In the genomic region with DNA sequence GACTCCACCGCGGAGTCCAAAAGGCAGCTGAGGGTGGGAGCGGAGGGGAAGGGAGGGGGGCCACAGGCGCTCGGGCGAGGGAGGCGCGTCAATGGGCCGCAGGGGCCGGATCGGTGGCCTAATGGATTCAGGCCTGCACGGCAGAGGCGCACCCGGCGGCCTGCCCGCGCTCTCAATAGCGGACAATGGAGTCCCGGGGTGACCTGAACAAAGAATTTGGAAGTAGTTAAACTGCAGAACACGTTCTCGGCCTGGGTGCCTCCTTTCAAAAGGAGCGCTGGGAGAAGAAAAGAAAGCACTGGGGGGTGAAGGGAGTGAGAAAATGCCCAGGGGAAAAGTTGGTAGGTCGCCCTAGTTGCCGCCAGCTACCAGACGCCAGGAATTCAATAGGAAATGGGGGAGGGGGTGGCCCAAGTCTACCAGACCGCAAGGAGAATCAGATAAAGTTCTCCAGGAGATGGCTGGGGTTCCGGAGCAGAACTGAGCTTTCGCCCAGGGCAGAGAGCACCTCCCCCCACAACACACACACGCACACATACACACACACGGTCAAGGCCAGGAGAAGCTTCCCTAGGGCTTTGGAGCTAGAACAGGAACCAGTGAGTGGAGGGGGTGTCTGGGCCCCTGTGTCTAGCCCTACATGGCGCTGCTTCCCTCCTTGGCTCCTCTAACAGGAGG, we compare ENCODE assay signal across 26 cellular contexts. TPM values are rescaled to one million over a fixed set of nuclear protein-coding genes. Genes with fewer than 3 reads are reported as not detected.
DNase-seq lines count a peak whose midpoint lies in the region; ATAC-seq and TF ChIP-seq lines count a peak whose summit lies in the region.
"Had no signal": no experiment of that assay in that cellular context is flagged by ENCODE, and none has a peak within 500 bp of the region (broad histone marks: within the 10 kb centered on the region; RNA-seq: fewer than 3 reads in every experiment).

No MANE protein-coding gene starts in this region.

- ATAC-seq in CD4-positive, CD25-positive, alpha-beta regulatory T cell (ENCODE audit: low read depth in 2 of 2): no peak
- no peak for ATAC-seq in GM21737 (IDR thresholded peaks at IDR 0.05; ENCODE audit: unreplicated experiment)
- ATAC-seq: activated CD8-positive, alpha-beta memory T cell treated with anti-CD3 and anti-CD28 coated beads, Interleukin-2, amount 10 ng/mL, durations not matched to agents 7 days and 5 days; activated T-helper 17 cell treated with anti-CD3 and anti-CD28 coated beads, Interleukin-2, amount 50 U/mL, for 72 hours; esophagus mucosa; gastrocnemius medialis; right cardiac atrium had no signal

- H3K4me3 Mint-ChIP-seq in CD4-positive, CD25-positive, alpha-beta regulatory T cell: peak overlapping the region in 3 of 4 donors; percentile 49 to 78 (median 68)
- H3K4me3 Mint-ChIP-seq in IgD-negative memory B cell: peak overlapping the region in 2 of 4 donors; percentile 60 to 85
- peak overlapping the region; percentile 57 to 91 (median 84) for H3K4me3 Mint-ChIP-seq in brain
- H3K4me3 Mint-ChIP-seq: activated CD8-positive, alpha-beta memory T cell treated with anti-CD3 and anti-CD28 coated beads, Interleukin-2, amount 10 ng/mL, durations not matched to agents 7 days and 5 days; activated naive CD8-positive, alpha-beta T cell treated with anti-CD3 and anti-CD28 coated beads, Interleukin-2, amount 10 ng/mL, durations not matched to agents 7 days and 5 days had no signal

- DNase-seq in CD4-positive, CD25-positive, alpha-beta regulatory T cell: no peak
- peak; percentile 48 for DNase-seq in midbrain (lab: John Stamatoyannopoulos, UW)
- no peak for DNase-seq in DMS53 treated with DMSO at 0.1 percent for 48 hours (lab: John Stamatoyannopoulos, UW; ENCODE audit: unreplicated experiment)
- no peak for DNase-seq in COLO668 (lab: John Stamatoyannopoulos, UW; ENCODE audit: unreplicated experiment)
- DNase-seq in stomach: no peak
- DNase-seq: ACHN; activated CD4-positive, alpha-beta T cell treated with anti-CD3 and anti-CD28 coated beads for 4 hours; activated CD8-positive, alpha-beta memory T cell treated with anti-CD3 and anti-CD28 coated beads, Interleukin-2, amount 10 ng/mL, durations not matched to agents 7 days and 5 days; activated naive CD8-positive, alpha-beta T cell treated with anti-CD3 and anti-CD28 coated beads, Interleukin-2, amount 10 ng/mL, durations not matched to agents 7 days and 5 days; effector CD8-positive, alpha-beta T cell; EL; gastrocnemius medialis; HCEC 1CT; kidney glomerular epithelial cell; NCI-H187 treated with DMSO at 0.1 percent for 48 hours; ovary; right cardiac atrium; stimulated activated CD4-positive, alpha-beta T cell treated with anti-CD3 and anti-CD28 coated beads, Interleukin-12 subunit alpha, Interleukin-12 subunit beta, amount 100 ng/mL, for 4 hours; SW 1271 had no signal

- H3K27me3 Mint-ChIP-seq in CD4-positive, CD25-positive, alpha-beta regulatory T cell: peaks cover 85% of the 10 kb centered on the region
- peaks cover 65% of the 10 kb centered on the region for H3K27me3 Mint-ChIP-seq in IgD-negative memory B cell
- peaks cover 42% of the 10 kb centered on the region for H3K27me3 Mint-ChIP-seq in brain

- H3K4me3 ChIP-seq in CD4-positive, CD25-positive, alpha-beta regulatory T cell (ENCODE audit: low read depth, low read length): no peak overlapping the region
- H3K4me3 ChIP-seq in stomach: no peak overlapping the region
- H3K4me3 ChIP-seq: gastrocnemius medialis, ovary had no signal

- H3K36me3 ChIP-seq in CD4-positive, CD25-positive, alpha-beta regulatory T cell (ENCODE audit: control insufficient read depth, insufficient read depth, low read length): no peaks in the 10 kb centered on the region
- no peaks in the 10 kb centered on the region for H3K36me3 ChIP-seq in stomach
- H3K36me3 ChIP-seq: gastrocnemius medialis, ovary had no signal

- peaks cover 0 to 32% (median 17%) of the 10 kb centered on the region in 4 donors for H3K4me1 Mint-ChIP-seq in CD4-positive, CD25-positive, alpha-beta regulatory T cell
- H3K4me1 Mint-ChIP-seq in IgD-negative memory B cell (peaks cover 0 to 17% (median 8%) of the 10 kb centered on the region in 3 donors), brain (peaks cover 83% of the 10 kb centered on the region)
- H3K4me1 Mint-ChIP-seq: activated T-helper 17 cell treated with anti-CD3 and anti-CD28 coated beads, Interleukin-2, amount 50 U/mL, for 72 hours had no signal

- no peak overlapping the region for H3K27ac ChIP-seq in CD4-positive, CD25-positive, alpha-beta regulatory T cell (ENCODE audit: insufficient read depth, low read length, poor library complexity, severe bottlenecking)
- H3K27ac ChIP-seq in stomach: no peak overlapping the region
- H3K27ac ChIP-seq: gastrocnemius medialis, KMS-11, ovary had no signal

- peaks cover 30% of the 10 kb centered on the region for H3K4me1 ChIP-seq in CD4-positive, CD25-positive, alpha-beta regulatory T cell (ENCODE audit: control insufficient read depth, insufficient read depth, low read length, poor library complexity, severe bottlenecking)
- H3K4me1 ChIP-seq in stomach: peaks cover 16 to 35% (median 29%) of the 10 kb centered on the region in 4 donors

- 4 to 12% (median 7%) methylated on average over 31 of the region's 31 CpGs for WGBS in stomach, 5 donors

- H3K9me3 ChIP-seq in CD4-positive, CD25-positive, alpha-beta regulatory T cell (ENCODE audit: control insufficient read depth in 2 of 2, low read length in 2 of 2): no peaks in the 10 kb centered on the region
- H3K9me3 ChIP-seq in stomach: no peaks in the 10 kb centered on the region
- H3K9me3 ChIP-seq: gastrocnemius medialis, ovary had no signal

- intact Hi-C loops in stomach (cut with DNase I; ENCODE audit: low total_unique reads): loop anchor here (5.0 kb wide), 1 partner anchor 72 kb away; no protein-coding TSS in a partner anchor

- H3K27ac Mint-ChIP-seq in CD4-positive, CD25-positive, alpha-beta regulatory T cell: no peak overlapping the region
- H3K27ac Mint-ChIP-seq in IgD-negative memory B cell (peak overlapping the region in 2 of 3 donors; percentile 82), brain (peak overlapping the region; percentile 93 to 98 (median 96))
- H3K27ac Mint-ChIP-seq: activated CD8-positive, alpha-beta memory T cell treated with anti-CD3 and anti-CD28 coated beads, Interleukin-2, amount 10 ng/mL, durations not matched to agents 7 days and 5 days; activated naive CD8-positive, alpha-beta T cell treated with anti-CD3 and anti-CD28 coated beads, Interleukin-2, amount 10 ng/mL, durations not matched to agents 7 days and 5 days; activated T-helper 17 cell treated with anti-CD3 and anti-CD28 coated beads, Interleukin-2, amount 50 U/mL, for 72 hours; memory B cell had no signal

- TF ChIP-seq CTCF in brain (conservative IDR thresholded peaks at IDR 0.05) (no peak), stomach (IDR thresholded peaks at IDR 0.05) (no peak)

- no peak for TF ChIP-seq EP300 in stomach (IDR thresholded peaks at IDR 0.05)

- no peaks in the 10 kb centered on the region for H3K36me3 Mint-ChIP-seq in CD4-positive, CD25-positive, alpha-beta regulatory T cell
- no peaks in the 10 kb centered on the region for H3K36me3 Mint-ChIP-seq in IgD-negative memory B cell
- no peaks in the 10 kb centered on the region for H3K36me3 Mint-ChIP-seq in brain
- H3K36me3 Mint-ChIP-seq: activated CD8-positive, alpha-beta memory T cell treated with anti-CD3 and anti-CD28 coated beads, Interleukin-2, amount 10 ng/mL, durations not matched to agents 7 days and 5 days; activated naive CD8-positive, alpha-beta T cell treated with anti-CD3 and anti-CD28 coated beads, Interleukin-2, amount 10 ng/mL, durations not matched to agents 7 days and 5 days; memory B cell had no signal

- no peak for TF ChIP-seq POLR2A in stomach (IDR thresholded peaks at IDR 0.05)

- peaks cover 44% of the 10 kb centered on the region for H3K27me3 ChIP-seq in CD4-positive, CD25-positive, alpha-beta regulatory T cell (ENCODE audit: control insufficient read depth, insufficient read depth, low read length)
- peaks cover 44 to 100% (median 94%) of the 10 kb centered on the region in 3 donors for H3K27me3 ChIP-seq in stomach
- H3K27me3 ChIP-seq: ovary had no signal

- H3K9me3 Mint-ChIP-seq in CD4-positive, CD25-positive, alpha-beta regulatory T cell: peaks cover 0 to 10% (median 0%) of the 10 kb centered on the region in 7 donors
- H3K9me3 Mint-ChIP-seq in IgD-negative memory B cell (peaks cover 0 to 2% (median 0%) of the 10 kb centered on the region in 3 donors), brain (peaks cover 0 to 5% (median 0%) of the 10 kb centered on the region in 5 experiments)
- H3K9me3 Mint-ChIP-seq: activated naive CD8-positive, alpha-beta T cell treated with anti-CD3 and anti-CD28 coated beads, Interleukin-2, amount 10 ng/mL, durations not matched to agents 7 days and 5 days; activated T-helper 17 cell treated with anti-CD3 and anti-CD28 coated beads, Interleukin-2, amount 50 U/mL, for 72 hours; memory B cell had no signal

RNA-seq across cellular contexts. Expression of a gene that starts 25.8 kb away (rescaled TPM):
- total RNA-seq in CD4-positive, CD25-positive, alpha-beta regulatory T cell: 157 TPM
- 10 to 100 TPM; 31.2 to 38.3 (median 33.7) TPM for polyA plus RNA-seq in CD4-positive, CD25-positive, alpha-beta regulatory T cell
- 46.5 TPM for polyA plus RNA-seq in IgD-negative memory B cell
- polyA plus RNA-seq in brain (ENCODE audit: insufficient read depth, low read depth, low replicate concordance): 36.8 TPM
- total RNA-seq in stomach: 100 to 1,000 TPM in 2 of 5 donors, 10 to 100 TPM in 3; 42.4 to 172 (median 76.9) TPM
- 10 to 100 TPM; 22.7 to 40.5 (median 24.3) TPM for polyA plus RNA-seq in stomach

Comparison
In these comparisons a context has a peak if more than half of its experiments do, and no peak if none do; other contexts are left out.
1. H3K27ac Mint-ChIP-seq: peak in IgD-negative memory B cell (2 of 3) and brain (5 of 5); none in CD4-positive, CD25-positive, alpha-beta regulatory T cell (0 of 3).